In genomic region chr2:102736174-102736606, GRCh38 we compare ENCODE assay signal across 8 cellular contexts. TPM values are rescaled to one million over a fixed set of nuclear protein-coding genes. Genes with fewer than 3 reads are reported as not detected.
DNase-seq lines count a peak whose midpoint lies in the region; ATAC-seq and TF ChIP-seq lines count a peak whose summit lies in the region.

No MANE protein-coding gene starts in this region.

- H3K9me3 ChIP-seq in right lobe of liver: no peaks in the 10 kb centered on the region

- intact Hi-C loops in right lobe of liver (cut with DNase I): no loop called here

- DNase-seq in GM03348 (ENCODE audit: low spot score) (peak; percentile 54), HPDE6-E6E7 (ENCODE audit: extremely low spot score) (peak; percentile 47), RKO (ENCODE audit: low spot score) (peak; percentile 57), dermis blood vessel endothelial cell (peak; percentile 31), right lobe of liver (peak in 1 of 3 donors; percentile 34), type B pancreatic cell (ENCODE audit: extremely low spot score, unreplicated experiment) (no peak)
- DNase-seq in stimulated activated CD4-positive, alpha-beta T cell treated with anti-CD3 and anti-CD28 coated beads, Interleukin-2, amount 100 ng/mL, for 24 hours: no peak

- H3K27ac ChIP-seq in right lobe of liver: peak overlapping the region; percentile 77 to 89 (median 83)

- peaks cover 6% of the 10 kb centered on the region for H3K36me3 Mint-ChIP-seq in type B pancreatic cell

- no peaks in the 10 kb centered on the region for H3K27me3 ChIP-seq in right lobe of liver

- H3K27me3 Mint-ChIP-seq in type B pancreatic cell: no peaks in the 10 kb centered on the region

- no peaks in the 10 kb centered on the region for H3K9me3 Mint-ChIP-seq in type B pancreatic cell

- WGBS in right lobe of liver (ENCODE audit: insufficient coverage, low coverage, low lambda C conversion rate, missing lambda C conversion rate): 7% methylated on average over 14 of the region's 16 CpGs

- peak overlapping the region; percentile 99 for H3K4me3 Mint-ChIP-seq in type B pancreatic cell

- H3K4me1 Mint-ChIP-seq in type B pancreatic cell (ENCODE audit: unreplicated experiment): peaks cover 33% of the 10 kb centered on the region

- peaks cover 0 to 10% (median 0%) of the 10 kb centered on the region in 4 donors for H3K4me1 ChIP-seq in right lobe of liver

- no peak for TF ChIP-seq POLR2A in right lobe of liver (IDR thresholded peaks at IDR 0.05)

- peaks cover 0 to 8% (median 4%) of the 10 kb centered on the region in 4 donors for H3K36me3 ChIP-seq in right lobe of liver

- peak overlapping the region; percentile 94 to 99 (median 98) for H3K4me3 ChIP-seq in right lobe of liver

- TF ChIP-seq CTCF in right lobe of liver (IDR thresholded peaks at IDR 0.05) (no peak), type B pancreatic cell (conservative IDR thresholded peaks at IDR 0.05) (no peak)

- H3K27ac Mint-ChIP-seq in type B pancreatic cell: peak overlapping the region; percentile 90

- ATAC-seq in GM21515 (IDR thresholded peaks at IDR 0.05; ENCODE audit: unreplicated experiment) (peak; percentile 49), right lobe of liver (peak; percentile 77 to 86 (median 82))

RNA-seq across cellular contexts. Expression of gene TMEM182, which starts 25.6 kb away (rescaled TPM):
- 0.51 and 1.3 TPM in 2 replicates for total RNA-seq in dermis blood vessel endothelial cell
- total RNA-seq in right lobe of liver: 1 to 10 TPM; 1.2 to 5.9 (median 2.3) TPM
- 4.2 and 5.8 TPM in 2 replicates for total RNA-seq in type B pancreatic cell (ENCODE audit: low replicate concordance)

Comparison
In these comparisons a context has a peak if more than half of its experiments do, and no peak if none do; other contexts are left out.
1. DNase-seq: peak in GM03348 (single experiment), HPDE6-E6E7 (single experiment), RKO (single experiment) and dermis blood vessel endothelial cell (single experiment); none in type B pancreatic cell (single experiment) and stimulated activated CD4-positive, alpha-beta T cell treated with anti-CD3 and anti-CD28 coated beads, Interleukin-2, amount 100 ng/mL, for 24 hours (0 of 2).